18 cellular contexts compared by ENCODE assay signal in the genomic region with DNA sequence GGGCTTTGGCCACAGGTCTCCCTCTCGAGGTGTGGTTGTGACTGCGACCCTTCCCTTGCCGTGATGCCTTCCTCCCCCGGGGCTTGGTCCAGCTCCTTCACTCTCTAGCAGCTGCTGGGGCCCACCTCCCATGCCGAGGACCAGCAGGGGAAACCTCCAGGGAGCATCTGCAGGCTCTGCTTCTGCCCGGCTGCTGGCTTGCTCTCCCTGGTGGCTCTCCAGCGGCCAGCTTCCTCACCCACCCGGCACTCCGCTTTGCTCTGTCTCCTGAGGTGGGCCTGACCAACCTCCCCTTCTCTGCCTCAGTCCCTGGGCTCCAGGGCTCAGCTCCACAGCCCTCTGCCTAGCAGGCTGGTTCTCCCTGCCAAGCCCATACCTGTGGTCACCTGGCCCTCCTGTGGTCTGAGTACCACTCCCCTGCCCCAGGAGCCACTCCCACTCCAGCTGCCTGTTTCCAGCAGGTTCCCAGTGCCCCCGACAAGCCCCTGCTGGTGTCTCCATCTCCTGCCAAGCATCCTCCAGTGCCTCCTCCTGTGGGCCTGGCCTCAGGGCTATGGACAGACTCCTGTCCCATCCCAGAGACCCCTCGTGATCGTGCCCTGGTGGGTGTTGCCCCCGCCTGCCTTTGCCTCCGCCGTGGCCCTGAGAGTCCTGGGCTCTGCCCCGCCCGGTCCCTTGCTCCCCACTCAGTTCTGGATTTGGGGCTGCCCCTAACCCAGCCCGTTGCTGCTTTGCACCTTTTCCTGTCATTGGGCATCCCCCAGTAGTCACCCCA. TPM values are rescaled to one million over a fixed set of nuclear protein-coding genes. Genes with fewer than 3 reads are reported as not detected.
"Had no signal": no experiment of that assay in that cellular context is flagged by ENCODE, and none has a peak within 500 bp of the region (broad histone marks: within the 10 kb centered on the region; RNA-seq: fewer than 3 reads in every experiment).

No MANE protein-coding gene starts in this region.

- DNase-seq: activated CD4-positive, alpha-beta T cell treated with anti-CD3 and anti-CD28 coated beads for 1 hour; activated CD8-positive, alpha-beta memory T cell treated with anti-CD3 and anti-CD28 coated beads for 24 hours; activated CD8-positive, alpha-beta memory T cell treated with anti-CD3 and anti-CD28 coated beads, Interleukin-2, amount 50 U/mL, for 48 hours; activated effector memory CD4-positive, alpha-beta T cell treated with Interleukin-2 at 50 U/mL for 16 hours; activated naive CD4-positive, alpha-beta T cell treated with anti-CD3 and anti-CD28 coated beads, Interleukin-2, amount 10 ng/mL, durations not matched to agents 7 days and 5 days; activated T-cell treated with anti-CD3 and anti-CD28 coated beads, Interleukin-2, amount 50 U/mL, for 48 hours; cortex of kidney; gastrocnemius medialis; head of caudate nucleus; mesendoderm; naive thymus-derived CD8-positive, alpha-beta T cell; nucleus accumbens; stimulated activated naive CD4-positive, alpha-beta T cell; T-helper 17 cell; upper lobe of right lung had no signal

- H3K4me3 ChIP-seq: breast epithelium, gastrocnemius medialis, upper lobe of right lung had no signal

- H3K9me3 ChIP-seq: breast epithelium, gastrocnemius medialis, upper lobe of right lung had no signal

- H3K9me3 Mint-ChIP-seq: activated naive CD4-positive, alpha-beta T cell treated with anti-CD3 and anti-CD28 coated beads, Interleukin-2, amount 10 ng/mL, durations not matched to agents 7 days and 5 days; naive thymus-derived CD8-positive, alpha-beta T cell had no signal

- H3K36me3 ChIP-seq: breast epithelium, gastrocnemius medialis, upper lobe of right lung had no signal

- H3K27ac Mint-ChIP-seq: activated naive CD4-positive, alpha-beta T cell treated with anti-CD3 and anti-CD28 coated beads, Interleukin-2, amount 10 ng/mL, durations not matched to agents 7 days and 5 days; T-helper 17 cell had no signal

- H3K36me3 Mint-ChIP-seq: activated naive CD4-positive, alpha-beta T cell treated with anti-CD3 and anti-CD28 coated beads, Interleukin-2, amount 10 ng/mL, durations not matched to agents 7 days and 5 days; naive thymus-derived CD8-positive, alpha-beta T cell had no signal

- H3K4me3 Mint-ChIP-seq: activated naive CD4-positive, alpha-beta T cell treated with anti-CD3 and anti-CD28 coated beads, Interleukin-2, amount 10 ng/mL, durations not matched to agents 7 days and 5 days; naive thymus-derived CD8-positive, alpha-beta T cell; T-helper 17 cell had no signal

- H3K27ac ChIP-seq: gastrocnemius medialis, upper lobe of right lung, VCaP had no signal

- H3K4me1 Mint-ChIP-seq: activated naive CD4-positive, alpha-beta T cell treated with anti-CD3 and anti-CD28 coated beads, Interleukin-2, amount 10 ng/mL, durations not matched to agents 7 days and 5 days; naive thymus-derived CD8-positive, alpha-beta T cell had no signal

- H3K4me1 ChIP-seq: gastrocnemius medialis, upper lobe of right lung had no signal

- H3K27me3 ChIP-seq: gastrocnemius medialis had no signal

RNA-seq across cellular contexts. Expression of a gene that starts 9.5 kb away (rescaled TPM):
- total RNA-seq: astrocyte; naive thymus-derived CD8-positive, alpha-beta T cell had no signal
- polyA plus RNA-seq: naive thymus-derived CD8-positive, alpha-beta T cell had no signal
